In the genomic region with DNA sequence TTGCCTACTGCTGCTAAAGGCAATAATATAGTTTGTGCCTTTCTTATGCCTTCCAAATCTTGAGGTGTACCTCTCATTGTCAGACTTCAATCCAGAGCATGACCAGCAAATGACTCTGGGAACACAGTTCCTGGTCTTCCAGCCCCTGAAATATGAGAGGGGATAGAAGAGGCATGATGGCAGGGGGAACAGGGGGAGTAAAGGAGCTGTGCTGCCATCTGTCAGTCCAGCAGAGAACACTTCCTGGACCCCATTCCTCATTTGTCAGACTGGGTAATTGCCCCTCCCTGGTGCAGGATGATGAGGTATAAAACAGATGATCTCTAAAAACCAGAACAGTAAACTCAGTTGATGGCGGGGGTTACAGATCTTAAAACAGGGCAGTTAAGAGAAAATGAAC, we compare ENCODE assay signal across 15 cellular contexts.
A peak's percentile ranks its signal among the peaks of the same experiment; 100 is the strongest.
DNase-seq lines count a peak whose midpoint lies in the region; ATAC-seq and TF ChIP-seq lines count a peak whose summit lies in the region.
"Had no signal": no experiment of that assay in that cellular context is flagged by ENCODE, and none has a peak within 500 bp of the region (broad histone marks: within the 10 kb centered on the region; RNA-seq: fewer than 3 reads in every experiment).

No MANE protein-coding gene starts in this region.

- WGBS in endodermal cell (ENCODE audit: insufficient coverage in 1 of 2, insufficient read length in 1 of 2), 2 experiments, result 79% methylated on average over 1 of the region's 1 CpG; no CpG with 5 or more reads in 1 of the 2 experiments

- H3F3A ChIP-seq in GM23338 (replicated peaks; ENCODE audit: low read depth), result no peaks in the 10 kb centered on the region

- peaks cover 8% of the 10 kb centered on the region; the same call in 1 of the 3 replicates for H3K36me3 Mint-ChIP-seq in GM23338 (ENCODE audit: low read depth)
- H3K36me3 Mint-ChIP-seq in endodermal cell (ENCODE audit: low read depth), result peaks cover 2% of the 10 kb centered on the region
- H3K36me3 Mint-ChIP-seq in Caco-2 (ENCODE audit: insufficient read depth, unreplicated experiment), result no peaks in the 10 kb centered on the region
- H3K36me3 Mint-ChIP-seq: CD4-positive, alpha-beta memory T cell had no signal

- H3K27ac Mint-ChIP-seq in GM23338, result no peak overlapping the region
- no peak overlapping the region for H3K27ac Mint-ChIP-seq in endodermal cell
- H3K27ac Mint-ChIP-seq in Caco-2 (ENCODE audit: unreplicated experiment), result no peak overlapping the region
- H3K27ac Mint-ChIP-seq: CD4-positive, alpha-beta memory T cell had no signal

- CTCF ChIA-PET in Caco-2 (lab: Charles Lee), result interaction anchor here (0.6 kb wide), 1 partner anchor 63 kb away, joined by 5 read pairs; no protein-coding TSS in a partner anchor

- H3K4me3 ChIP-seq in BE2C (ENCODE audit: low read depth, low read length) (no peak overlapping the region), GM23338 (no peak overlapping the region), endodermal cell (ENCODE audit: low read length) (no peak overlapping the region), osteoblast (ENCODE audit: insufficient read depth, low read length) (no peak overlapping the region), Caco-2 (ENCODE audit: low read depth, low read length) (no peak overlapping the region)
- H3K4me3 ChIP-seq: HAP-1, Peyer's patch had no signal

- H3K9ac ChIP-seq in endodermal cell (ENCODE audit: extremely low read depth, low read length, poor library complexity, severe bottlenecking), result no peak overlapping the region

- H3K4me1 ChIP-seq in BE2C (no peaks in the 10 kb centered on the region), GM23338 (ENCODE audit: insufficient read depth) (peaks cover 20% of the 10 kb centered on the region), endodermal cell (ENCODE audit: control insufficient read depth, insufficient read depth, low read length) (peaks cover 5% of the 10 kb centered on the region), osteoblast (ENCODE audit: insufficient read depth, low read length) (no peaks in the 10 kb centered on the region), Caco-2 (no peaks in the 10 kb centered on the region)
- H3K4me1 ChIP-seq: Peyer's patch had no signal

- BruUV-seq in Caco-2 (replicated peaks; lab: Mats Ljungman, UMichigan), result no TSS peak

- H3K27me3 ChIP-seq in BE2C (no peaks in the 10 kb centered on the region), GM23338 (ENCODE audit: insufficient read depth) (no peaks in the 10 kb centered on the region), endodermal cell (ENCODE audit: control insufficient read depth, insufficient read depth, low read length, poor library complexity, severe bottlenecking) (no peaks in the 10 kb centered on the region), osteoblast (ENCODE audit: insufficient read depth, low read length) (no peaks in the 10 kb centered on the region), Caco-2 (replicated peaks; ENCODE audit: control insufficient read depth, insufficient read depth, low read length) (no peaks in the 10 kb centered on the region)
- H3K27me3 ChIP-seq: Peyer's patch had no signal

- H3K9me3 ChIP-seq in BE2C, result no peaks in the 10 kb centered on the region
- H3K9me3 ChIP-seq in endodermal cell (ENCODE audit: control insufficient read depth, low read length), result peaks cover 4% of the 10 kb centered on the region
- peaks cover 2% of the 10 kb centered on the region for H3K9me3 ChIP-seq in osteoblast (ENCODE audit: low read depth, low read length)
- H3K9me3 ChIP-seq in Caco-2, result no peaks in the 10 kb centered on the region
- H3K9me3 ChIP-seq: HAP-1 had no signal

- H4K20me1 ChIP-seq in GM23338 (replicated peaks; ENCODE audit: insufficient read depth) (no peaks in the 10 kb centered on the region), osteoblast (ENCODE audit: insufficient read depth, low read length) (no peaks in the 10 kb centered on the region)

- ATAC-seq in GM23338, result peak; percentile 81
- ATAC-seq: Right ventricle myocardium inferior had no signal

- H3K79me2 ChIP-seq in GM23338 (replicated peaks; ENCODE audit: insufficient read depth), result no peaks in the 10 kb centered on the region
- no peaks in the 10 kb centered on the region for H3K79me2 ChIP-seq in osteoblast (ENCODE audit: insufficient read depth, low read length)

- H3K27me3 Mint-ChIP-seq in GM23338 (ENCODE audit: insufficient read depth, low read depth, poor library complexity) (no peaks in the 10 kb centered on the region), endodermal cell (ENCODE audit: insufficient read depth) (no peaks in the 10 kb centered on the region), Caco-2 (ENCODE audit: insufficient read depth, unreplicated experiment) (peaks cover 1% of the 10 kb centered on the region)

- H3K9me3 Mint-ChIP-seq in GM23338, result no peaks in the 10 kb centered on the region; the same call in 2 of the 3 replicates
- H3K9me3 Mint-ChIP-seq in endodermal cell, result peaks cover 4% of the 10 kb centered on the region
- peaks cover 4% of the 10 kb centered on the region for H3K9me3 Mint-ChIP-seq in Caco-2 (ENCODE audit: unreplicated experiment)

- TF ChIP-seq CTCF in BE2C (IDR thresholded peaks at IDR 0.05; ENCODE audit: low read depth, low read length) (peak; percentile 38), GM23338 (conservative IDR thresholded peaks at IDR 0.05; ENCODE audit: low read depth in 2 of 2) (peak; percentile 35 to 71), endodermal cell (conservative IDR thresholded peaks at IDR 0.05) (peak; percentile 46), osteoblast (IDR thresholded peaks at IDR 0.05; ENCODE audit: extremely low read depth, low read depth, low read length) (no peak), Caco-2 (IDR thresholded peaks at IDR 0.05; ENCODE audit: insufficient read depth in 1 of 2, low read depth in 1 of 2, low read length in 1 of 2, severe bottlenecking in 1 of 2, unreplicated experiment in 1 of 2) (no peak)

- POLR2A ChIA-PET in Caco-2 (lab: Charles Lee), result no interaction called here

- H3K4me3 Mint-ChIP-seq in GM23338, result no peak overlapping the region
- no peak overlapping the region for H3K4me3 Mint-ChIP-seq in endodermal cell
- no peak overlapping the region for H3K4me3 Mint-ChIP-seq in Caco-2 (ENCODE audit: unreplicated experiment)
- H3K4me3 Mint-ChIP-seq: CD4-positive, alpha-beta memory T cell had no signal

- H3K9me2 ChIP-seq in GM23338 (ENCODE audit: insufficient read depth), result no peaks in the 10 kb centered on the region

- H2AFZ ChIP-seq in GM23338, result peak overlapping the region; percentile 21; the same call in 1 of the 2 replicates
- no peak overlapping the region for H2AFZ ChIP-seq in osteoblast (ENCODE audit: low read length)

- DNase-seq in BE2C (peak; percentile 10), GM23338 (ENCODE audit: low spot score) (peak; percentile 42), NCI-H82 treated with DMSO at 0.1 percent for 48 hours (lab: John Stamatoyannopoulos, UW; ENCODE audit: unreplicated experiment) (peak; percentile 37), endodermal cell (no peak), anterior cingulate cortex (lab: John Stamatoyannopoulos, UW) (no peak), osteoblast (ENCODE audit: insufficient read length, low spot score, missing footprints) (no peak), Caco-2 (no peak)
- no peak for DNase-seq in activated CD4-positive, alpha-beta T cell treated with anti-CD3 and anti-CD28 coated beads for 48 hours
- DNase-seq: CD4-positive, alpha-beta memory T cell; NCI-H2029; NCI-H345; NCI-H774; Peyer's patch had no signal

- intact Hi-C loops in Caco-2 (cut with micrococcal nuclease; ENCODE audit: unreplicated experiment), result no loop called here

- H3K36me3 ChIP-seq in BE2C, result no peaks in the 10 kb centered on the region
- H3K36me3 ChIP-seq in GM23338 (ENCODE audit: insufficient read depth), result no peaks in the 10 kb centered on the region
- H3K36me3 ChIP-seq in endodermal cell (ENCODE audit: control insufficient read depth, insufficient read depth, low read length), result no peaks in the 10 kb centered on the region
- H3K36me3 ChIP-seq in osteoblast (ENCODE audit: insufficient read depth, low read length), result no peaks in the 10 kb centered on the region
- no peaks in the 10 kb centered on the region for H3K36me3 ChIP-seq in Caco-2 (ENCODE audit: control insufficient read depth, insufficient read depth, low read length)
- H3K36me3 ChIP-seq: HAP-1, Peyer's patch had no signal

- H3K27ac ChIP-seq in GM23338 (ENCODE audit: low read depth) (no peak overlapping the region), endodermal cell (ENCODE audit: low read depth, low read length) (no peak overlapping the region), osteoblast (ENCODE audit: low read depth, low read length) (no peak overlapping the region)
- H3K27ac ChIP-seq: Peyer's patch had no signal

- no peak overlapping the region for H3K4me2 ChIP-seq in GM23338
- H3K4me2 ChIP-seq in osteoblast (ENCODE audit: insufficient read depth, low read length), result no peak overlapping the region

- H3K4me1 Mint-ChIP-seq in GM23338 (peaks cover 16% of the 10 kb centered on the region), endodermal cell (peaks cover 20% of the 10 kb centered on the region), Caco-2 (ENCODE audit: low read depth, unreplicated experiment) (no peaks in the 10 kb centered on the region)
- H3K4me1 Mint-ChIP-seq: CD4-positive, alpha-beta memory T cell had no signal

TF ChIP-seq in GM23338, 12 proteins besides CTCF, POLR2A, EP300 and RAD21:
- no peak for TF ChIP-seq JUNB (IDR thresholded peaks at IDR 0.05; ENCODE audit: unreplicated experiment)
- TF ChIP-seq, protein P1, sequence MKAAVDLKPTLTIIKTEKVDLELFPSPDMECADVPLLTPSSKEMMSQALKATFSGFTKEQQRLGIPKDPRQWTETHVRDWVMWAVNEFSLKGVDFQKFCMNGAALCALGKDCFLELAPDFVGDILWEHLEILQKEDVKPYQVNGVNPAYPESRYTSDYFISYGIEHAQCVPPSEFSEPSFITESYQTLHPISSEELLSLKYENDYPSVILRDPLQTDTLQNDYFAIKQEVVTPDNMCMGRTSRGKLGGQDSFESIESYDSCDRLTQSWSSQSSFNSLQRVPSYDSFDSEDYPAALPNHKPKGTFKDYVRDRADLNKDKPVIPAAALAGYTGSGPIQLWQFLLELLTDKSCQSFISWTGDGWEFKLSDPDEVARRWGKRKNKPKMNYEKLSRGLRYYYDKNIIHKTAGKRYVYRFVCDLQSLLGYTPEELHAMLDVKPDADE (IDR thresholded peaks at IDR 0.05), result 0 out of 2 replicates have a peak, but pooled peaks have one; percentile 15

Comparison
In these comparisons a context has a peak if more than half of its experiments do, and no peak if none do; other contexts are left out.
1. DNase-seq: peak in BE2C (single experiment), GM23338 (single experiment) and NCI-H82 treated with DMSO at 0.1 percent for 48 hours (single experiment); none in endodermal cell (single experiment), anterior cingulate cortex (0 of 58), osteoblast (single experiment), Caco-2 (0 of 2) and activated CD4-positive, alpha-beta T cell treated with anti-CD3 and anti-CD28 coated beads for 48 hours (single experiment).
2. CTCF ChIP-seq: peak in BE2C (single experiment), GM23338 (2 of 2) and endodermal cell (single experiment); none in osteoblast (single experiment) and Caco-2 (0 of 2).